Comparison of ENCODE assay signal across 8 cellular contexts in the genomic region with DNA sequence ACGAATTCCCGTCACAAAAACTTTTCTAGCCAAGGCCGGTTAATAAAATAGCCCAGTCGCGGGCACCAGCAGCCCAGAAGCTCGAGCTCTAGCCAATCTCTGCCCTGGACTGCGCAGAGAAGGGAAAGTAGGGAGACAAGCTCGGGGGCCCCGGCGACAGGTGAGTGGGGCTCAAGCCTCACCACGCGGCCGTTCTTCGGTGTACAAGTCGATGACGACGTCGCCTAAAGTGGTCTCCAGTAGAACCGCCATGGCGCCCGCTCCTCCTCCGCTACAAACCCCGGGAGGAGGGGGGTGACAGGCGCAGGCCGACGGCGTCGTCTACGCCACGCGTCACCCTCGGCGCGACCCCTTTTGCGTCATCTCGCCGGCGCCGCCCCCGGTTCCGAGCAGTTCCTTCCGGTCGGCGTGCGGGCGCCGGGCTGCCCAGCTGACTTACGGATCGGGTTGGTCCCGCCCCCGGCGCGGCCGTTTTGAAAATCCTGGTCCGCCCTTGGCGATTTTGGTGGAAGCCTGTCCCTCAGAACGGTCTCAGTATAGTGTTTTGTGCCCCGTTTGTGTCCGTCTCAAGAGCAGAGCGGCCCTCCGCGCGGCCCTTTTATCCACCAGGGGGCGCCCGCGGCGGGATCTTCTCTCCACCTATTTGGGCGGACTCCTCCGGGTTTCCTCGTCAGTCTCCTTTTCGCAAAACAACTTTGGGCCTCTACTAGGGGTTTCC. TPM values are rescaled to one million over a fixed set of nuclear protein-coding genes. Genes with fewer than 3 reads are reported as not detected.
DNase-seq lines count a peak whose midpoint lies in the region; ATAC-seq and TF ChIP-seq lines count a peak whose summit lies in the region.

A gene with protein sequence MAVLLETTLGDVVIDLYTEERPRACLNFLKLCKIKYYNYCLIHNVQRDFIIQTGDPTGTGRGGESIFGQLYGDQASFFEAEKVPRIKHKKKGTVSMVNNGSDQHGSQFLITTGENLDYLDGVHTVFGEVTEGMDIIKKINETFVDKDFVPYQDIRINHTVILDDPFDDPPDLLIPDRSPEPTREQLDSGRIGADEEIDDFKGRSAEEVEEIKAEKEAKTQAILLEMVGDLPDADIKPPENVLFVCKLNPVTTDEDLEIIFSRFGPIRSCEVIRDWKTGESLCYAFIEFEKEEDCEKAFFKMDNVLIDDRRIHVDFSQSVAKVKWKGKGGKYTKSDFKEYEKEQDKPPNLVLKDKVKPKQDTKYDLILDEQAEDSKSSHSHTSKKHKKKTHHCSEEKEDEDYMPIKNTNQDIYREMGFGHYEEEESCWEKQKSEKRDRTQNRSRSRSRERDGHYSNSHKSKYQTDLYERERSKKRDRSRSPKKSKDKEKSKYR (minus strand): TSS at position 290 of the 718 bp plus-strand sequence. CDS start 38 bp downstream, at position 252.

- H2BK12ac ChIP-seq in trophoblast cell (ENCODE audit: low read length) = no peak within 1 kb of the TSS

- peak within 1 kb of the TSS; percentile 34 for H3K23ac ChIP-seq in trophoblast cell (ENCODE audit: low read length)

- H2AFZ ChIP-seq in trophoblast cell (ENCODE audit: insufficient read depth, low read length, poor library complexity) = peak within 1 kb of the TSS; percentile 98

- H3K79me2 ChIP-seq in trophoblast cell (ENCODE audit: control insufficient read depth, insufficient read depth, low read length, poor library complexity) = peaks cover 8% of the 10 kb centered on the region

- H3K27ac Mint-ChIP-seq in activated naive CD8-positive, alpha-beta T cell treated with anti-CD3 and anti-CD28 coated beads, Interleukin-2, amount 50 U/mL, for 24 hours = peak within 1 kb of the TSS; percentile 96

- intact Hi-C loops in Right ventricle myocardium superior (cut with DNase I) = no loop called here
- intact Hi-C loops in transverse colon (cut with DNase I; ENCODE audit: low total_unique reads) = no loop called here

- peak within 1 kb of the TSS; percentile 90 for H4K8ac ChIP-seq in trophoblast cell (ENCODE audit: low read depth, low read length)

- H3K4me1 ChIP-seq in trophoblast cell (ENCODE audit: control insufficient read depth in 1 of 2, insufficient read depth in 2 of 2, low read length in 2 of 2) = peaks cover 2 to 4% of the 10 kb centered on the region in 2 experiments
- peaks cover 6 to 35% (median 21%) of the 10 kb centered on the region in 4 donors for H3K4me1 ChIP-seq in transverse colon

- H3K18ac ChIP-seq in trophoblast cell (ENCODE audit: low read length) = peak within 1 kb of the TSS; percentile 80

- H3K27ac ChIP-seq in trophoblast cell (ENCODE audit: low read depth, low read length) = peak within 1 kb of the TSS; percentile 89
- H3K27ac ChIP-seq in transverse colon = peak within 1 kb of the TSS; percentile 94 to 99 (median 96)

- peak; percentile 11 for TF ChIP-seq EP300 in transverse colon (IDR thresholded peaks at IDR 0.05; ENCODE audit: low read depth)

- H3K27me3 Mint-ChIP-seq in activated naive CD8-positive, alpha-beta T cell treated with anti-CD3 and anti-CD28 coated beads, Interleukin-2, amount 50 U/mL, for 24 hours = no peaks in the 10 kb centered on the region

- peak within 1 kb of the TSS; percentile 97 for H3K9ac ChIP-seq in trophoblast cell (ENCODE audit: low read length)

- H3K36me3 Mint-ChIP-seq in activated naive CD8-positive, alpha-beta T cell treated with anti-CD3 and anti-CD28 coated beads, Interleukin-2, amount 50 U/mL, for 24 hours (ENCODE audit: low read depth) = peaks cover under 1% of the 10 kb centered on the region

- H2AK5ac ChIP-seq in trophoblast cell (ENCODE audit: low read length) = peak within 1 kb of the TSS; percentile 95

- peak within 1 kb of the TSS; percentile 75 for H2BK120ac ChIP-seq in trophoblast cell (ENCODE audit: insufficient read depth, low read length, poor library complexity)

- H3K9me3 ChIP-seq in trophoblast cell (ENCODE audit: insufficient read depth, low read depth, low read length) (no peaks in the 10 kb centered on the region), transverse colon (no peaks in the 10 kb centered on the region)

- H4K12ac ChIP-seq in trophoblast cell (ENCODE audit: low read depth, low read length) = peak within 1 kb of the TSS; percentile 91

- peak; percentile 81 for TF ChIP-seq CTCF in GM12873 (IDR thresholded peaks at IDR 0.05; ENCODE audit: insufficient read depth, low read depth, low read length, missing control alignments)
- TF ChIP-seq CTCF in transverse colon (IDR thresholded peaks at IDR 0.05) = peak; percentile 80 to 97 (median 87)

- peak; percentile 92 for DNase-seq in NCI-H1105 treated with DMSO at 0.1 percent for 48 hours (lab: John Stamatoyannopoulos, UW)
- DNase-seq in SW 1271 (lab: John Stamatoyannopoulos, UW) = peak; percentile 78 to 90
- peak; percentile 98 for DNase-seq in activated naive CD8-positive, alpha-beta T cell treated with anti-CD3 and anti-CD28 coated beads, Interleukin-2, amount 50 U/mL, for 24 hours
- peak; percentile 98 for DNase-seq in Right ventricle myocardium superior
- peak; percentile 97 to 98 for DNase-seq in trophoblast cell
- DNase-seq in transverse colon = peak; percentile 97

- TF ChIP-seq POLR2A in transverse colon (IDR thresholded peaks at IDR 0.05) = peak; percentile 86

- ATAC-seq in HG02678 (IDR thresholded peaks at IDR 0.05; ENCODE audit: unreplicated experiment) (peak; percentile 93), Right ventricle myocardium superior (ENCODE audit: poor library complexity) (peak; percentile 99)
- ATAC-seq in activated naive CD8-positive, alpha-beta T cell treated with anti-CD3 and anti-CD28 coated beads, Interleukin-2, amount 50 U/mL, for 24 hours = peak; percentile 95

- WGBS in trophoblast cell (ENCODE audit: extremely low coverage, insufficient coverage, insufficient read length) = no CpG with 5 or more reads among the region's 71 CpGs
- 1% methylated on average over 65 of the region's 71 CpGs; no CpG with 5 or more reads in 1 of the 2 donors for WGBS in transverse colon (ENCODE audit: low coverage in 1 of 2), 2 donors

- peaks cover 12% of the 10 kb centered on the region for H3K79me1 ChIP-seq in trophoblast cell (ENCODE audit: low read length)

- in situ Hi-C loops in transverse colon (cut with MboI; ENCODE audit: low pct_ligation_motif_present in 1 of 4, low pct_unique_long_range_greater_than_20kb in 1 of 4, low sequenced_read_pairs in 3 of 4) = no loop called here

- H3K9me3 Mint-ChIP-seq in activated naive CD8-positive, alpha-beta T cell treated with anti-CD3 and anti-CD28 coated beads, Interleukin-2, amount 50 U/mL, for 24 hours = no peaks in the 10 kb centered on the region

- no peaks in the 10 kb centered on the region for H3K27me3 ChIP-seq in trophoblast cell (ENCODE audit: insufficient read depth, low read length)
- no peaks in the 10 kb centered on the region for H3K27me3 ChIP-seq in transverse colon

- H3K4me3 Mint-ChIP-seq in activated naive CD8-positive, alpha-beta T cell treated with anti-CD3 and anti-CD28 coated beads, Interleukin-2, amount 50 U/mL, for 24 hours = peak within 1 kb of the TSS; percentile 98

- peak within 1 kb of the TSS; percentile 77 for H3K4ac ChIP-seq in trophoblast cell (ENCODE audit: low read depth, low read length)

- H4K91ac ChIP-seq in trophoblast cell (ENCODE audit: low read depth, low read length) = peak within 1 kb of the TSS; percentile 75

- peaks cover 38% of the 10 kb centered on the region for H3K4me1 Mint-ChIP-seq in activated naive CD8-positive, alpha-beta T cell treated with anti-CD3 and anti-CD28 coated beads, Interleukin-2, amount 50 U/mL, for 24 hours

- H3K36me3 ChIP-seq in trophoblast cell (ENCODE audit: control insufficient read depth in 1 of 2, insufficient read depth in 2 of 2, low read length in 2 of 2) (no peaks in the 10 kb centered on the region), transverse colon (peaks cover 0 to 2% (median under 1%) of the 10 kb centered on the region in 4 donors)

- H3K4me3 ChIP-seq in trophoblast cell (ENCODE audit: low read depth, low read length) (peak within 1 kb of the TSS; percentile 98), transverse colon (peak within 1 kb of the TSS; percentile 64 to 88 (median 70))

- H2BK5ac ChIP-seq in trophoblast cell (ENCODE audit: low read depth, low read length, poor library complexity) = peak within 1 kb of the TSS; percentile 69

- peak within 1 kb of the TSS; percentile 99 for H3K4me2 ChIP-seq in trophoblast cell (ENCODE audit: low read length)

- H3K14ac ChIP-seq in trophoblast cell (ENCODE audit: low read length) = peak within 1 kb of the TSS; percentile 57

RNA-seq across cellular contexts. Expression of the gene that starts here (rescaled TPM):
- total RNA-seq in Right ventricle myocardium superior = 13.9 TPM
- polyA plus RNA-seq in trophoblast cell (2013) = 35.8 and 37.2 TPM in 2 replicates
- total RNA-seq in transverse colon = 10 to 100 TPM; 10.1 to 30.5 (median 19.0) TPM

Comparison
In these comparisons a context has a peak if more than half of its experiments do, and no peak if none do; other contexts are left out.
1. Peak in every context shown above with its lines: DNase-seq, ATAC-seq, H3K4me3 ChIP-seq and H3K27ac ChIP-seq.